In the genomic region with DNA sequence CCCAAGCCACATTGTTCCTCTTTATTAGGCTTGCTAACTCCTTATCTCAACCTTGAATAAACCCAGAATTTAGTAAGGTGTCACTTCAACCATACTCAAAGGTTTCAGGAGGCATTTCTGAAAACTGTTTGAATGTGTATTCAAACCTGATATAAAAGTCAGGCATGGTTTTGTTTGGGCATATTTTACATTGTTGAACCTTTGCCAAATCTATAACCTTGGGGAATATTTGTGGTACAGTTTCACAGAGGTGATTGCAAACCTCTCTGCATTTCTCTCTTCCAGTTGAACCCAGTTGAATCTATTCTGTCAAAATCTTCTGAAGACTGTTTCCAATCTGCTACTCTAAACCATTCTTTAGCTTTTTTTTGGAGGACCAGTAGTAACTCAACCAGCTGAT, we compare ENCODE assay signal across 33 cellular contexts.
"Had no signal": no experiment of that assay in that cellular context is flagged by ENCODE, and none has a peak within 500 bp of the region (broad histone marks: within the 10 kb centered on the region; RNA-seq: fewer than 3 reads in every experiment).

No MANE protein-coding gene starts in this region.

- H2AFZ ChIP-seq: PC-9 had no signal

- ATAC-seq: activated naive CD4-positive, alpha-beta T cell treated with anti-CD3 and anti-CD28 coated beads, Interleukin-2, amount 50 U/mL, for 72 hours; activated T-cell treated with anti-CD3 and anti-CD28 coated beads, Interleukin-2, amount 50 U/mL, for 4 hours; Right ventricle myocardium inferior had no signal

- H3K4me3 ChIP-seq: cardiac muscle cell, PC-9 had no signal

- H3K36me3 ChIP-seq: brain microvascular endothelial cell, cardiac muscle cell had no signal

- DNase-seq: activated B cell treated with CpG ODN at 0.5 μM for 24 hours; activated CD4-positive, alpha-beta memory T cell treated with anti-CD3 and anti-CD28 coated beads for 36 hours; activated CD4-positive, alpha-beta T cell treated with anti-CD3 and anti-CD28 coated beads for 4 hours; activated CD4-positive, alpha-beta T cell treated with anti-CD3 and anti-CD28 coated beads, Interleukin-2, amount 50 U/mL, for 1 hour; activated CD4-positive, CD25-positive, alpha-beta regulatory T cell treated with anti-CD3 and anti-CD28 coated beads, Interleukin-2, amount 50 U/mL, for 72 hours; activated CD8-positive, alpha-beta memory T cell treated with anti-CD3 and anti-CD28 coated beads, Interleukin-2, amount 50 U/mL, for 4 hours; activated gamma-delta T cell treated with Interleukin-2 at 50 U/mL for 16 hours; activated naive CD4-positive, alpha-beta T cell treated with anti-CD3 and anti-CD28 coated beads for 36 hours; activated T-cell treated with anti-CD3 and anti-CD28 coated beads for 4 hours; activated T-cell treated with anti-CD3 and anti-CD28 coated beads, Interleukin-2, amount 50 U/mL, for 4 hours; anterior cingulate cortex; brain microvascular endothelial cell; KG1; NCI-H1105 treated with DMSO at 0.1 percent for 48 hours; NCI-H1436; NCI-H1694; NCI-H1930; NCI-H2081 treated with DMSO at 0.1 percent for 48 hours; NCI-H226; NCI-H446 treated with DMSO at 0.1 percent for 48 hours; NCI-H524; NCI-H69; NCI-H82; PC-9; SIG-M5; SW 1271; T-helper 1 cell; T1000 had no signal

- H3K4me2 ChIP-seq: PC-9 had no signal

- H3K27me3 ChIP-seq: brain microvascular endothelial cell, cardiac muscle cell had no signal

- H3K27ac ChIP-seq: brain microvascular endothelial cell, cardiac muscle cell, PC-9, RWPE1, VCaP had no signal
